21 cellular contexts compared by ENCODE assay signal in genomic region chr6:170200458-170200891, GRCh38.
DNase-seq lines count a peak whose midpoint lies in the region; ATAC-seq and TF ChIP-seq lines count a peak whose summit lies in the region.
"Had no signal": no experiment of that assay in that cellular context is flagged by ENCODE, and none has a peak within 500 bp of the region (broad histone marks: within the 10 kb centered on the region; RNA-seq: fewer than 3 reads in every experiment).

No MANE protein-coding gene starts in this region.

- POLR2A ChIA-PET in activated CD8-positive, alpha-beta T cell treated with anti-CD3 and anti-CD28 coated beads, Interleukin-2, amount 10 ng/mL, durations not matched to agents 7 days and 5 days (lab: Charles Lee): no interaction called here
- POLR2A ChIA-PET in activated CD8-positive, alpha-beta T cell treated with anti-CD3 and anti-CD28 coated beads for 36 hours (lab: Charles Lee): no interaction called here

- no peak overlapping the region for H3K4me3 ChIP-seq in lung
- no peak overlapping the region for H3K4me3 ChIP-seq in vagina
- H3K4me3 ChIP-seq: BLaER1, pancreas had no signal

- 75 to 87% methylated on average over 9 of the region's 9 CpGs for WGBS in lung, 2 donors

- CTCF ChIA-PET in activated CD8-positive, alpha-beta T cell treated with anti-CD3 and anti-CD28 coated beads, Interleukin-2, amount 10 ng/mL, durations not matched to agents 7 days and 5 days (lab: Charles Lee): no interaction called here
- CTCF ChIA-PET in activated CD8-positive, alpha-beta T cell treated with anti-CD3 and anti-CD28 coated beads for 36 hours (lab: Charles Lee): no interaction called here

- H3K9me3 ChIP-seq in lung (ENCODE audit: control insufficient read depth in 2 of 2, insufficient read depth in 1 of 2, low read length in 1 of 2) (peaks cover 0 to 6% of the 10 kb centered on the region in 2 donors), vagina (peaks cover 6% of the 10 kb centered on the region)
- H3K9me3 ChIP-seq: pancreas had no signal

- peak; percentile 16 for DNase-seq in activated CD8-positive, alpha-beta T cell treated with anti-CD3 and anti-CD28 coated beads, Interleukin-2, amount 10 ng/mL, durations not matched to agents 7 days and 5 days
- no peak for DNase-seq in activated CD8-positive, alpha-beta T cell treated with anti-CD3 and anti-CD28 coated beads for 36 hours
- DNase-seq in dermis blood vessel endothelial cell: peak; percentile 56
- DNase-seq in lung (ENCODE audit: low spot score): peak; percentile 26
- peak; percentile 77 to 91 for DNase-seq in vagina (ENCODE audit: extremely low spot score in 2 of 2)
- DNase-seq in GF-D8 (lab: John Stamatoyannopoulos, UW): no peak
- no peak for DNase-seq in stimulated activated naive CD4-positive, alpha-beta T cell treated with Interleukin-2 at 50 U/mL for 16 hours (lab: John Stamatoyannopoulos, UW)
- DNase-seq: 8988T; activated CD4-positive, alpha-beta T cell treated with anti-CD3 and anti-CD28 coated beads for 36 hours; activated CD8-positive, alpha-beta memory T cell treated with anti-CD3 and anti-CD28 coated beads, Interleukin-2, amount 50 U/mL, for 48 hours; activated effector memory CD4-positive, alpha-beta T cell treated with anti-CD3 and anti-CD28 coated beads, Interleukin-2, amount 50 U/mL, for 16 hours; amniotic stem cell; cerebellar nuclear complex; Kasumi-1; NCI-H1436; NCI-H226; stimulated activated CD4-positive, alpha-beta T cell treated with anti-CD3 and anti-CD28 coated beads, Interleukin-2, amount 100 ng/mL, for 24 hours had no signal

- H3K27me3 Mint-ChIP-seq in activated CD8-positive, alpha-beta T cell treated with anti-CD3 and anti-CD28 coated beads, Interleukin-2, amount 10 ng/mL, durations not matched to agents 7 days and 5 days (ENCODE audit: low read depth): peaks cover 14% of the 10 kb centered on the region
- peaks cover 4% of the 10 kb centered on the region for H3K27me3 Mint-ChIP-seq in activated CD8-positive, alpha-beta T cell treated with anti-CD3 and anti-CD28 coated beads for 36 hours

- H3K27me3 ChIP-seq in lung (ENCODE audit: control insufficient read depth, insufficient read depth) (no peaks in the 10 kb centered on the region), vagina (no peaks in the 10 kb centered on the region)
- H3K27me3 ChIP-seq: BLaER1, pancreas had no signal

- peaks cover 13% of the 10 kb centered on the region for H3K4me1 Mint-ChIP-seq in activated CD8-positive, alpha-beta T cell treated with anti-CD3 and anti-CD28 coated beads, Interleukin-2, amount 10 ng/mL, durations not matched to agents 7 days and 5 days (ENCODE audit: low read depth)
- peaks cover 10% of the 10 kb centered on the region for H3K4me1 Mint-ChIP-seq in activated CD8-positive, alpha-beta T cell treated with anti-CD3 and anti-CD28 coated beads for 36 hours (ENCODE audit: low read depth)
- H3K4me1 Mint-ChIP-seq: activated CD4-positive, alpha-beta T cell treated with anti-CD3 and anti-CD28 coated beads for 36 hours had no signal

- TF ChIP-seq CTCF in activated CD8-positive, alpha-beta T cell treated with anti-CD3 and anti-CD28 coated beads for 36 hours (IDR thresholded peaks at IDR 0.05): no peak
- TF ChIP-seq CTCF in lung (IDR thresholded peaks at IDR 0.05; ENCODE audit: control extremely low read depth, extremely low read depth) (no peak), vagina (IDR thresholded peaks at IDR 0.05) (no peak)

- no peak for TF ChIP-seq POLR2A in vagina (IDR thresholded peaks at IDR 0.05)

- peaks cover 9% of the 10 kb centered on the region for H3K36me3 Mint-ChIP-seq in activated CD8-positive, alpha-beta T cell treated with anti-CD3 and anti-CD28 coated beads, Interleukin-2, amount 10 ng/mL, durations not matched to agents 7 days and 5 days (ENCODE audit: low read depth)
- H3K36me3 Mint-ChIP-seq in activated CD8-positive, alpha-beta T cell treated with anti-CD3 and anti-CD28 coated beads for 36 hours (ENCODE audit: low read depth): peaks cover 7% of the 10 kb centered on the region

- no peak for ATAC-seq in activated CD8-positive, alpha-beta T cell treated with anti-CD3 and anti-CD28 coated beads, Interleukin-2, amount 10 ng/mL, durations not matched to agents 7 days and 5 days
- no peak for ATAC-seq in activated CD8-positive, alpha-beta T cell treated with anti-CD3 and anti-CD28 coated beads for 36 hours
- peak; percentile 34 for ATAC-seq in lung (ENCODE audit: insufficient read depth, low FRiP score)
- no peak for ATAC-seq in GM21526 (IDR thresholded peaks at IDR 0.05; ENCODE audit: low FRiP score, unreplicated experiment)
- ATAC-seq: activated CD4-positive, alpha-beta T cell treated with anti-CD3 and anti-CD28 coated beads for 36 hours; Panc1 had no signal

- no peak overlapping the region for H3K4me3 Mint-ChIP-seq in activated CD8-positive, alpha-beta T cell treated with anti-CD3 and anti-CD28 coated beads, Interleukin-2, amount 10 ng/mL, durations not matched to agents 7 days and 5 days
- no peak overlapping the region for H3K4me3 Mint-ChIP-seq in activated CD8-positive, alpha-beta T cell treated with anti-CD3 and anti-CD28 coated beads for 36 hours
- H3K4me3 Mint-ChIP-seq: activated CD4-positive, alpha-beta T cell treated with anti-CD3 and anti-CD28 coated beads for 36 hours had no signal

- H3K27ac Mint-ChIP-seq in activated CD8-positive, alpha-beta T cell treated with anti-CD3 and anti-CD28 coated beads, Interleukin-2, amount 10 ng/mL, durations not matched to agents 7 days and 5 days: no peak overlapping the region
- no peak overlapping the region for H3K27ac Mint-ChIP-seq in activated CD8-positive, alpha-beta T cell treated with anti-CD3 and anti-CD28 coated beads for 36 hours
- H3K27ac Mint-ChIP-seq: activated CD4-positive, alpha-beta T cell treated with anti-CD3 and anti-CD28 coated beads for 36 hours had no signal

- peaks cover 28% of the 10 kb centered on the region for H3K9me3 Mint-ChIP-seq in activated CD8-positive, alpha-beta T cell treated with anti-CD3 and anti-CD28 coated beads, Interleukin-2, amount 10 ng/mL, durations not matched to agents 7 days and 5 days (ENCODE audit: insufficient read depth)
- peaks cover 11% of the 10 kb centered on the region for H3K9me3 Mint-ChIP-seq in activated CD8-positive, alpha-beta T cell treated with anti-CD3 and anti-CD28 coated beads for 36 hours

- H3K27ac ChIP-seq in lung (ENCODE audit: low read depth in 1 of 2, low read length in 1 of 2) (no peak overlapping the region), vagina (no peak overlapping the region)
- H3K27ac ChIP-seq: BLaER1, pancreas had no signal

- intact Hi-C loops in activated CD8-positive, alpha-beta T cell treated with anti-CD3 and anti-CD28 coated beads for 36 hours (cut with micrococcal nuclease): no loop called here
- intact Hi-C loops in vagina (cut with DNase I): no loop called here

- H3K36me3 ChIP-seq in lung (ENCODE audit: control insufficient read depth in 2 of 2, insufficient read depth in 2 of 2, low read length in 2 of 2) (no peaks in the 10 kb centered on the region), vagina (no peaks in the 10 kb centered on the region)
- H3K36me3 ChIP-seq: BLaER1, pancreas had no signal

- H3K4me1 ChIP-seq in lung (ENCODE audit: control insufficient read depth in 2 of 2, insufficient read depth in 2 of 2, low read length in 2 of 2) (peaks cover 0 to 2% of the 10 kb centered on the region in 2 donors), vagina (peaks cover 1% of the 10 kb centered on the region)
- H3K4me1 ChIP-seq: pancreas had no signal

Comparison
In these comparisons a context has a peak if more than half of its experiments do, and no peak if none do; other contexts are left out.
1. DNase-seq: peak in activated CD8-positive, alpha-beta T cell treated with anti-CD3 and anti-CD28 coated beads, Interleukin-2, amount 10 ng/mL, durations not matched to agents 7 days and 5 days (single experiment), dermis blood vessel endothelial cell (single experiment), lung (single experiment) and vagina (2 of 2); none in activated CD8-positive, alpha-beta T cell treated with anti-CD3 and anti-CD28 coated beads for 36 hours (single experiment), GF-D8 (single experiment) and stimulated activated naive CD4-positive, alpha-beta T cell treated with Interleukin-2 at 50 U/mL for 16 hours (single experiment).